In the genomic region with DNA sequence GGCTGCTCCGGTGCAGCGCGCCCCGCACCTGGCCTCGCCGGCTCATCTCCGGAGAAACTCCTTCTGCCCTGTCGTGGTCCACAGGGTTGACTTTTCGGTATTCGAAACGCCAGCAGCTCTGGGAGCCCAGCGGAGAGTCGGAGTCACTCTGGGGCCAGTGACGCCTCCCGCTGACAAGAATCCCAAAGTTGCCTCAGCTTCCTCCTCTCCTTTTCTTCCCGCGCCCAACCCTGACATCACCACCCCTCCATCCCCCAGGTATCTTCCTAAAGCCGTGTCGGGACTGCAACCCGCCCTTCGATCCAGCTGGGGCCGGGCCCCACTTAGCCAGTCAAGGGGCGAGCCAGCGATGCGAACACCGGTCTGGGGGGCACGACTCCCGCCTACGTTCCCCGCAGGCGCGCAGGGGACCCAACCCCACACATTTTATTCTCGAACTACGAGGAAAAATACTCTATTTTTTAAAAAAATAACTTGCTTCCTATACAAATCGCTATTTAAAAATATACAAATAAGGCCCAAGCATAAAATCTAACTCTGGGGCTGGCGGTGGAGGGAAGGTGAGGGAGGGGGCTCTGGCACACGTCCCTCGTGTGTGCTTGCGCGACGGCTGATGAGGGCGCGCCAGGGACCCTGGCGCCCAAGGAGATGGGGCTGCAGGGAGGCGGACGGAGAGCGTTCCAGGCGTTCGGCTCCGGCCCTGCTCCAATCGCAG, we compare ENCODE assay signal across 15 cellular contexts. TPM values are rescaled to one million over a fixed set of nuclear protein-coding genes. Genes with fewer than 3 reads are reported as not detected.
DNase-seq lines count a peak whose midpoint lies in the region; ATAC-seq and TF ChIP-seq lines count a peak whose summit lies in the region.
"Had no signal": no experiment of that assay in that cellular context is flagged by ENCODE, and none has a peak within 500 bp of the region (broad histone marks: within the 10 kb centered on the region; RNA-seq: fewer than 3 reads in every experiment).

No MANE protein-coding gene starts in this region.

- TF ChIP-seq CTCF in GM10266 (IDR thresholded peaks at IDR 0.05; ENCODE audit: control insufficient read depth, insufficient read depth, low read depth, missing control alignments) (no peak), VCaP (conservative IDR thresholded peaks at IDR 0.05) (no peak), psoas muscle (IDR thresholded peaks at IDR 0.05) (no peak)

- H3K4me3 ChIP-seq in iPS-15b (ENCODE audit: low read depth, low read length) (peak overlapping the region; percentile 45), psoas muscle (peak overlapping the region; percentile 63)
- H3K4me3 ChIP-seq: BLaER1 treated with 17β-estradiol and CSF1 and Interleukin-3, amounts not matched to agents 10 nM and 100 nM had no signal

- H3K9me3 ChIP-seq in iPS-15b (ENCODE audit: control insufficient read depth, insufficient read depth, low read length) (no peaks in the 10 kb centered on the region), psoas muscle (no peaks in the 10 kb centered on the region)

- 2 to 3% (median 2%) methylated on average over 47 to 51 of the region's 51 CpGs for WGBS in psoas muscle, 3 donors

- H3K9ac ChIP-seq in iPS-15b (ENCODE audit: low read depth, low read length), result no peak overlapping the region
- H3K9ac ChIP-seq: BLaER1 treated with 17β-estradiol and CSF1 and Interleukin-3, amounts not matched to agents 10 nM and 100 nM had no signal

- DNase-seq in GM10266 (ENCODE audit: extremely low spot score) (peak; percentile 22), psoas muscle (no peak), T-helper 9 cell (no peak), posterior cingulate gyrus (no peak)
- DNase-seq in activated naive CD4-positive, alpha-beta T cell treated with anti-CD3 and anti-CD28 coated beads, Interleukin-2, amount 50 U/mL, for 16 hours, result no peak
- DNase-seq: OCI-M1; stimulated activated CD4-positive, alpha-beta T cell treated with anti-CD3 and anti-CD28 coated beads, Interleukin-4, amount 100 ng/mL, for 4 hours; stimulated activated naive CD4-positive, alpha-beta T cell treated with Interleukin-2 at 50 U/mL for 16 hours had no signal

- H3K27ac ChIP-seq in VCaP, result peak overlapping the region; percentile 42; the same call in 1 of the 2 replicates
- no peak overlapping the region for H3K27ac ChIP-seq in psoas muscle
- H3K27ac ChIP-seq: BLaER1 treated with 17β-estradiol and CSF1 and Interleukin-3, amounts not matched to agents 10 nM and 100 nM had no signal

- intact Hi-C loops in psoas muscle (cut with DNase I), result no loop called here
- intact Hi-C loops in posterior cingulate gyrus (cut with DNase I), result no loop called here

- H3K4me1 ChIP-seq in iPS-15b (ENCODE audit: control insufficient read depth, insufficient read depth, low read length) (no peaks in the 10 kb centered on the region), psoas muscle (peaks cover 8% of the 10 kb centered on the region)
- H3K4me1 ChIP-seq: BLaER1 treated with 17β-estradiol and CSF1 and Interleukin-3, amounts not matched to agents 10 nM and 100 nM had no signal

- H3K36me3 ChIP-seq in iPS-15b (ENCODE audit: control insufficient read depth, insufficient read depth, low read length) (no peaks in the 10 kb centered on the region), psoas muscle (ENCODE audit: insufficient read depth in 1 of 2, low read depth in 1 of 2) (no peaks in the 10 kb centered on the region)
- H3K36me3 ChIP-seq: BLaER1 treated with 17β-estradiol and CSF1 and Interleukin-3, amounts not matched to agents 10 nM and 100 nM had no signal

- H3K27me3 ChIP-seq in iPS-15b (ENCODE audit: control insufficient read depth, insufficient read depth, low read length) (peaks cover 99% of the 10 kb centered on the region), psoas muscle (ENCODE audit: insufficient read depth in 3 of 3, low read length in 2 of 3) (peaks cover 12 to 93% (median 38%) of the 10 kb centered on the region in 3 donors)

- ATAC-seq in psoas muscle (no peak), GM21360 (IDR thresholded peaks at IDR 0.05; ENCODE audit: unreplicated experiment) (no peak)

RNA-seq across cellular contexts. Expression of a gene that starts 2.1 kb away (rescaled TPM):
- not detected for total RNA-seq in psoas muscle
- not detected for polyA plus RNA-seq in psoas muscle
- total RNA-seq: activated CD4-positive, alpha-beta T cell treated with anti-CD3 and anti-CD28 coated beads for 36 hours; aorta; mucosa of gallbladder had no signal
- polyA plus RNA-seq: aorta had no signal
